ENCODE assay signal across 1 cellular context in genomic region chr11:48190906-48191654, GRCh38.
TF ChIP-seq lines count a peak whose summit lies in the region.

No MANE protein-coding gene starts in this region.

TF ChIP-seq in K562, 482 proteins besides CTCF, POLR2A, EP300 and RAD21:
- TF ChIP-seq YY1 (IDR thresholded peaks at IDR 0.05; ENCODE audit: borderline replicate concordance in 1 of 3, control insufficient read depth in 1 of 3, extremely low read depth in 1 of 3, insufficient read depth in 3 of 3, insufficient read length in 1 of 3, insufficient replicate concordance in 2 of 3, low read depth in 1 of 3, low read length in 2 of 3) (peak in 1 of 3 experiments; percentile 63), TAF9B (IDR thresholded peaks at IDR 0.05; ENCODE audit: partially characterized antibody) (peak; percentile 24), FOXK2 (conservative IDR thresholded peaks at IDR 0.05 in 1 of 2, IDR thresholded peaks at IDR 0.05 in 1 of 2; ENCODE audit: low read depth in 2 of 2) (peak in 1 of 2 experiments; percentile 70; a peak in 2 of 4 replicates), ZNF316 (IDR thresholded peaks at IDR 0.05) (peak; percentile 56), MAFK (IDR thresholded peaks at IDR 0.05; ENCODE audit: low read length) (peak; percentile 22; the same call in 1 of the 2 replicates), DPF2 (IDR thresholded peaks at IDR 0.05) (peak; percentile 34; the same call in 1 of the 2 replicates), NFE2 (IDR thresholded peaks at IDR 0.05; ENCODE audit: low read depth) (0 out of 2 replicates have a peak, but pooled peaks have one; percentile 9), C11orf30 (IDR thresholded peaks at IDR 0.05; ENCODE audit: low read depth) (peak; percentile 83)
